In genomic region chr4:107719927-107720722, GRCh38 we compare ENCODE assay signal across 9 cellular contexts. TPM values are rescaled to one million over a fixed set of nuclear protein-coding genes. Genes with fewer than 3 reads are reported as not detected.
DNase-seq lines count a peak whose midpoint lies in the region; ATAC-seq, FAIRE-seq and TF ChIP-seq lines count a peak whose summit lies in the region.
"Had no signal": no experiment of that assay in that cellular context is flagged by ENCODE, and none has a peak within 500 bp of the region (broad histone marks: within the 10 kb centered on the region; RNA-seq: fewer than 3 reads in every experiment).

PAPSS1 (minus strand) TSS chr4:107720234; CDS start chr4:107720179, 55 bp downstream.

- H3K4me1 ChIP-seq in BE2C = 0 out of 2 replicates have a peak, but pooled peaks cover 3% of the 10 kb centered on the region
- H3K4me1 ChIP-seq in kidney (ENCODE audit: control insufficient read depth in 1 of 2, insufficient read depth in 1 of 2, low read depth in 1 of 2, low read length in 2 of 2) = peaks cover 5 to 11% of the 10 kb centered on the region in 2 donors

- peak within 1 kb of the TSS; percentile 85 to 88 for H3K9ac ChIP-seq in kidney (ENCODE audit: low read length in 2 of 2)

- peak; percentile 81 for FAIRE-seq in GM19239 (lab: Jason Lieb, UNC)
- no peak for FAIRE-seq in kidney (lab: Jason Lieb, UNC)
- FAIRE-seq: islet of Langerhans had no signal

- ATAC-seq in HG03442 (IDR thresholded peaks at IDR 0.05; ENCODE audit: unreplicated experiment) = peak; percentile 87

- H3K27ac ChIP-seq in kidney (ENCODE audit: low read depth in 2 of 2, low read length in 2 of 2) = peak within 1 kb of the TSS; percentile 66 to 92

- H3K27me3 ChIP-seq in BE2C = no peaks in the 10 kb centered on the region

- DNase-seq in BE2C (peak; percentile 98), GM19239 (ENCODE audit: insufficient read length, low spot score) (peak; percentile 70), NCI-H510A treated with DMSO at 0.1 percent for 48 hours (lab: John Stamatoyannopoulos, UW) (peak; percentile 88), cerebellum (ENCODE audit: low spot score) (peak; percentile 97), kidney (peak; percentile 99)
- peak; percentile 91 to 95 for DNase-seq in activated CD4-positive, alpha-beta T cell treated with anti-CD3 and anti-CD28 coated beads for 24 hours (ENCODE audit: low read depth in 2 of 2)
- DNase-seq in stimulated activated CD4-positive, alpha-beta T cell treated with anti-CD3 and anti-CD28 coated beads, Interleukin-15, amount 100 ng/mL, for 1 hour (ENCODE audit: low read depth in 1 of 2, low spot score in 1 of 2) = peak; percentile 87 to 91

- no peaks in the 10 kb centered on the region for H3K9me3 ChIP-seq in BE2C
- no peaks in the 10 kb centered on the region for H3K9me3 ChIP-seq in kidney (ENCODE audit: control insufficient read depth in 1 of 2, low read length in 2 of 2)

- TF ChIP-seq CTCF in BE2C (IDR thresholded peaks at IDR 0.05; ENCODE audit: low read depth, low read length) (no peak), kidney (IDR thresholded peaks at IDR 0.05; ENCODE audit: borderline replicate concordance, extremely low read depth, insufficient read depth) (no peak)

- H3K36me3 ChIP-seq in BE2C (no peaks in the 10 kb centered on the region), kidney (ENCODE audit: control insufficient read depth in 1 of 2, insufficient read depth in 2 of 2, low read length in 2 of 2) (no peaks in the 10 kb centered on the region)

- peak within 1 kb of the TSS; percentile 80 for H3K4me3 ChIP-seq in BE2C (ENCODE audit: low read depth, low read length)
- H3K4me3 ChIP-seq in kidney (ENCODE audit: low read length in 2 of 2) = peak within 1 kb of the TSS; percentile 89 to 90

- intact Hi-C loops in kidney (cut with DNase I) = no loop called here

RNA-seq across cellular contexts. Expression of gene PAPSS1, which starts in this region (rescaled TPM):
- 77.7 TPM for polyA plus RNA-seq in BE2C (2012; ENCODE audit: insufficient read depth, insufficient read length, low read depth)
- total RNA-seq in cerebellum (82.0 TPM), kidney (47.7 TPM)
- polyA plus RNA-seq in kidney (ENCODE audit: insufficient read depth, low read depth, low replicate concordance) = 28.1 TPM

Comparison
In these comparisons a context has a peak if more than half of its experiments do, and no peak if none do; other contexts are left out.
1. Peak in every context shown above with its lines: DNase-seq, ATAC-seq, H3K4me3 ChIP-seq and H3K27ac ChIP-seq.